18 cellular contexts compared by ENCODE assay signal in the genomic region with DNA sequence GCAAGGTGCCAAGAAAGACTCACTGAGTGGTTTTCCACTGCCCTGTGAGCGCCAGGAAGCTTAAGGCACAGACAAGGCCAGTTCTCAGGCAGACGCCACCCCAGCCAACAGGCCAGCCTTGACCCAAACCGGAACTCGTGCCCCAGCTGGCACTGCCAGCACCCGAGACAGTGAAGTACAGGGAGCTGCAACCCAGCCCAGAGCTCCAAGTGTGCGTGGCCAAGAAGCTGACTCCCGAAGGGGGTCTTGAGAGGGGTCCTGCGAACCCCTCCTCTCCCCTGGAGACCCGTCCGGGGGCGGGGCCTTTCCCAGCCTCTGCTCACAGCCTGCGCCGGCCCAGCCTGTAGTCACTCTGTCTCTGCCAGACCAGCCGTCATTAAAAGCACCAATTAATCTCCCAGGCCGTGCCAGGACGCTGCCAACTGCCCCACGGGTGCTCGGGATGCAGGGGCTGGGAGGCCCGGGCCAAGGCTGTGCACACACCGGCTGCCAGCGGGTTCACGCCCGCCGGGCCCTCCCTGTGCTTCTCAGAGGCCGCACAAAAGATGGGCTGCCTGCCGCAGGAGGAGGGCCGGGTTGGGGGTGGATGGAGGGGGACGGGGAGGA. TPM values are rescaled to one million over a fixed set of nuclear protein-coding genes. Genes with fewer than 3 reads are reported as not detected.
DNase-seq lines count a peak whose midpoint lies in the region; ATAC-seq and TF ChIP-seq lines count a peak whose summit lies in the region.
"Had no signal": no experiment of that assay in that cellular context is flagged by ENCODE, and none has a peak within 500 bp of the region (broad histone marks: within the 10 kb centered on the region; RNA-seq: fewer than 3 reads in every experiment).

No MANE protein-coding gene starts in this region.

- BruUV-seq in mammary epithelial cell (replicated peaks; lab: Mats Ljungman, UMichigan): no TSS peak

- peak overlapping the region; percentile 64 for H3K4me3 Mint-ChIP-seq in glutamatergic neuron (ENCODE audit: unreplicated experiment)
- H3K4me3 Mint-ChIP-seq: CD8-positive, alpha-beta T cell; mesothelial cell of epicardium had no signal

- no peak for TF ChIP-seq POLR2A in breast epithelium (IDR thresholded peaks at IDR 0.05)

- ATAC-seq in aorta (ENCODE audit: low FRiP score): peak; percentile 69
- no peak for ATAC-seq in HG02852 (IDR thresholded peaks at IDR 0.05; ENCODE audit: unreplicated experiment)
- ATAC-seq: A549; CD8-positive, alpha-beta T cell; psoas muscle had no signal

- H3K4me1 ChIP-seq in breast epithelium: peaks cover 9 to 15% of the 10 kb centered on the region in 2 donors
- peaks cover 3% of the 10 kb centered on the region for H3K4me1 ChIP-seq in mammary epithelial cell (ENCODE audit: insufficient read depth, low read length)
- H3K4me1 ChIP-seq in aorta (ENCODE audit: control insufficient read depth in 1 of 2, insufficient read depth in 2 of 2, low read length in 2 of 2): no peaks in the 10 kb centered on the region

- no peaks in the 10 kb centered on the region for H3K36me3 ChIP-seq in breast epithelium
- H3K36me3 ChIP-seq in mammary epithelial cell (ENCODE audit: insufficient read depth, low read length): no peaks in the 10 kb centered on the region
- H3K36me3 ChIP-seq in aorta (ENCODE audit: control insufficient read depth in 1 of 2, insufficient read depth in 2 of 2, low read length in 1 of 2): no peaks in the 10 kb centered on the region

- in situ Hi-C loops in mammary epithelial cell (cut with MboI; ENCODE audit: low sequenced_read_pairs in 2 of 2): no loop called here

- H3K36me3 Mint-ChIP-seq in glutamatergic neuron (ENCODE audit: unreplicated experiment): no peaks in the 10 kb centered on the region
- H3K36me3 Mint-ChIP-seq: activated naive CD8-positive, alpha-beta T cell; CD8-positive, alpha-beta T cell; mesothelial cell of epicardium had no signal

- H3K9me3 ChIP-seq in breast epithelium (no peaks in the 10 kb centered on the region), mammary epithelial cell (replicated peaks; ENCODE audit: insufficient read depth, low read length) (peaks cover 3% of the 10 kb centered on the region), aorta (ENCODE audit: control insufficient read depth, low read length) (no peaks in the 10 kb centered on the region)
- H3K9me3 ChIP-seq: A549, psoas muscle had no signal

- 6% methylated on average over 6 of the region's 28 CpGs for WGBS in mammary epithelial cell (ENCODE audit: low coverage, missing lambda C conversion rate)
- WGBS in aorta, 2 donors: 2 to 7% methylated on average over 28 of the region's 28 CpGs

- CTCF ChIA-PET in mammary epithelial cell (lab: Charles Lee; ENCODE audit: low non-redundant PET): no interaction called here

- peak overlapping the region; percentile 76 to 87 for H3K27ac ChIP-seq in breast epithelium
- no peak overlapping the region for H3K27ac ChIP-seq in mammary epithelial cell (ENCODE audit: insufficient read depth, low read depth, low read length)
- peak overlapping the region in 1 of 2 donors; percentile 76 for H3K27ac ChIP-seq in aorta (ENCODE audit: low read depth in 1 of 2, low read length in 2 of 2)
- H3K27ac ChIP-seq: A549, psoas muscle, SK-N-MC had no signal

- TF ChIP-seq CTCF in breast epithelium (IDR thresholded peaks at IDR 0.05) (no peak), mammary epithelial cell (conservative IDR thresholded peaks at IDR 0.05 in 1 of 2, IDR thresholded peaks at IDR 0.05 in 1 of 2; ENCODE audit: extremely low read depth in 1 of 2, insufficient read depth in 1 of 2, low read depth in 1 of 2, low read length in 2 of 2) (no peak), glutamatergic neuron (IDR thresholded peaks at IDR 0.05; ENCODE audit: partially characterized antibody, unreplicated experiment) (no peak)

- no peak overlapping the region for H2AFZ ChIP-seq in mammary epithelial cell (ENCODE audit: low read depth, low read length)

- intact Hi-C loops in breast epithelium (cut with DNase I; ENCODE audit: low total_unique reads) (no loop called here), mammary epithelial cell (cut with micrococcal nuclease) (loop anchor here (10.0 kb wide), 1 partner anchor 58 kb away; no protein-coding TSS in a partner anchor), aorta (cut with DNase I) (loop anchor here in 1 of 2 donors (5.0 to 10.0 kb wide), 2 partner anchors 40 to 262 kb away; a partner anchor contains a TSS)

- peaks cover 27% of the 10 kb centered on the region for H3K4me1 Mint-ChIP-seq in glutamatergic neuron (ENCODE audit: low read depth, unreplicated experiment)
- H3K4me1 Mint-ChIP-seq: mesothelial cell of epicardium had no signal

- H3K4me3 ChIP-seq in breast epithelium: no peak overlapping the region
- no peak overlapping the region for H3K4me3 ChIP-seq in mammary epithelial cell (replicated peaks in 1 of 3; ENCODE audit: insufficient read depth in 1 of 3, low read depth in 2 of 3, low read length in 3 of 3)
- no peak overlapping the region for H3K4me3 ChIP-seq in aorta (ENCODE audit: low read length in 2 of 2)
- H3K4me3 ChIP-seq: A549, psoas muscle, SK-N-MC had no signal

- peaks cover 20% of the 10 kb centered on the region for H3K27me3 Mint-ChIP-seq in glutamatergic neuron (ENCODE audit: unreplicated experiment)
- H3K27me3 Mint-ChIP-seq: activated naive CD8-positive, alpha-beta T cell had no signal

- H3K9ac ChIP-seq in mammary epithelial cell (ENCODE audit: insufficient read depth, low read length): no peak overlapping the region

- no peak overlapping the region for H3K4me2 ChIP-seq in mammary epithelial cell (ENCODE audit: insufficient read depth, low read depth, low read length)
- H3K4me2 ChIP-seq: A549 had no signal

- H3K27me3 ChIP-seq in breast epithelium (peaks cover 0 to 12% of the 10 kb centered on the region in 2 donors), mammary epithelial cell (ENCODE audit: insufficient read depth, low read length) (peaks cover 22% of the 10 kb centered on the region), aorta (ENCODE audit: control insufficient read depth in 1 of 2, insufficient read depth in 2 of 2, low read length in 1 of 2) (no peaks in the 10 kb centered on the region)

- H4K20me1 ChIP-seq in mammary epithelial cell (ENCODE audit: insufficient read depth, low read length): peaks cover 4% of the 10 kb centered on the region

- dilution Hi-C loops in mammary epithelial cell (cut with HindIII; ENCODE audit: low sequenced_read_pairs): loop anchor here (5.0 to 10.0 kb wide), 9 partner anchors 40 to 400 kb away; no protein-coding TSS in a partner anchor

- DNase-seq in breast epithelium (ENCODE audit: low spot score in 2 of 2) (no peak), mammary epithelial cell (no peak), glutamatergic neuron (peak; percentile 67), pons (ENCODE audit: low spot score) (peak; percentile 89), aorta (peak; percentile 86 to 88), LoVo (ENCODE audit: low spot score) (no peak)
- no peak for DNase-seq in activated naive CD4-positive, alpha-beta T cell (lab: John Stamatoyannopoulos, UW)
- DNase-seq: activated CD4-positive, alpha-beta T cell treated with anti-CD3 and anti-CD28 coated beads, Interleukin-2, amount 50 U/mL, for 1 hour; activated T-cell treated with anti-CD3 and anti-CD28 coated beads, Interleukin-2, amount 50 U/mL, for 1 hour; CD8-positive, alpha-beta T cell; DND-41; NCI-H510A treated with DMSO at 0.1 percent for 48 hours had no signal

- peaks cover 15% of the 10 kb centered on the region for H3K9me3 Mint-ChIP-seq in glutamatergic neuron (ENCODE audit: unreplicated experiment)
- H3K9me3 Mint-ChIP-seq: CD8-positive, alpha-beta T cell; mesothelial cell of epicardium had no signal

- no peaks in the 10 kb centered on the region for H3K79me2 ChIP-seq in mammary epithelial cell (ENCODE audit: insufficient read depth, low read length)

- H3K27ac Mint-ChIP-seq in glutamatergic neuron (ENCODE audit: unreplicated experiment): peak overlapping the region; percentile 92
- H3K27ac Mint-ChIP-seq: activated naive CD8-positive, alpha-beta T cell; CD8-positive, alpha-beta T cell; mesothelial cell of epicardium had no signal

RNA-seq across cellular contexts. Expression of a gene that starts 4.4 kb away (rescaled TPM):
- total RNA-seq in breast epithelium (1 to 10 TPM in 2 of 3 donors, under 1 TPM in 1; 0.32 to 6.6 (median 1.3) TPM), mammary epithelial cell (under 1 TPM in 1 of 2 donors, not detected in 1; under 0.01 TPM), glutamatergic neuron (ENCODE audit: unreplicated experiment) (7.0 TPM), aorta (1 to 10 TPM; 2.2 to 7.0 TPM)
- polyA plus RNA-seq in mammary epithelial cell (not detected), aorta (1 to 10 TPM; 1.0 to 5.7 TPM)
- polyA minus RNA-seq in mammary epithelial cell: not detected

RNA-seq across cellular contexts. Expression of a gene that starts 6.4 kb away (rescaled TPM):
- total RNA-seq in breast epithelium (10 to 100 TPM; 14.1 to 26.4 (median 21.4) TPM), mammary epithelial cell (10 to 100 TPM; 11.0 to 25.3 TPM), glutamatergic neuron (ENCODE audit: unreplicated experiment) (17.4 TPM), aorta (10 to 100 TPM; 18.2 to 38.4 TPM)
- polyA plus RNA-seq in mammary epithelial cell (9.7 TPM), aorta (10 to 100 TPM in 1 of 2 donors, 1 to 10 TPM in 1; 8.8 to 75.0 TPM)
- 7.8 TPM for polyA minus RNA-seq in mammary epithelial cell

Comparison
In these comparisons a context has a peak if more than half of its experiments do, and no peak if none do; other contexts are left out.
1. DNase-seq: peak in glutamatergic neuron (single experiment), pons (single experiment) and aorta (2 of 2); none in breast epithelium (0 of 2), mammary epithelial cell (single experiment), activated naive CD4-positive, alpha-beta T cell (0 of 4) and LoVo (single experiment).